1 cellular context compared by ENCODE assay signal in genomic region chr6:100093405-100093804, GRCh38.
TF ChIP-seq lines count a peak whose summit lies in the region.

No MANE protein-coding gene starts in this region.

TF ChIP-seq in H1, 55 proteins besides CTCF, POLR2A, EP300 and RAD21 (continued from another document):
- no peak for TF ChIP-seq ATF2 (IDR thresholded peaks at IDR 0.05; ENCODE audit: low read length)
- no peak for TF ChIP-seq CHD7 (IDR thresholded peaks at IDR 0.05; ENCODE audit: insufficient replicate concordance, low read length)
- TF ChIP-seq CEBPB (IDR thresholded peaks at IDR 0.05; ENCODE audit: low read depth, low read length), result no peak
- TF ChIP-seq USF2 (IDR thresholded peaks at IDR 0.05; ENCODE audit: low read length), result no peak
- no peak for TF ChIP-seq SP2 (IDR thresholded peaks at IDR 0.05; ENCODE audit: low read length)
